ENCODE assay signal across 1 cellular context in genomic region chr10:47384148-47384921, GRCh38.
TF ChIP-seq lines count a peak whose summit lies in the region.

A gene with protein sequence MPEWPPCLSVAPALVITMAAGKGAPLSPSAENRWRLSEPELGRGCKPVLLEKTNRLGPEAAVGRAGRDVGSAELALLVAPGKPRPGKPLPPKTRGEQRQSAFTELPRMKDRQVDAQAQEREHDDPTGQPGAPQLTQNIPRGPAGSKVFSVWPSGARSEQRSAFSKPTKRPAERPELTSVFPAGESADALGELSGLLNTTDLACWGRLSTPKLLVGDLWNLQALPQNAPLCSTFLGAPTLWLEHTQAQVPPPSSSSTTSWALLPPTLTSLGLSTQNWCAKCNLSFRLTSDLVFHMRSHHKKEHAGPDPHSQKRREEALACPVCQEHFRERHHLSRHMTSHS (minus strand): TSS chr10:47384293. CDS start chr10:47368829, 15,464 bp downstream.

TF ChIP-seq in K562, 482 proteins besides CTCF, POLR2A, EP300 and RAD21 (continued from another document):
- TF ChIP-seq, protein P1, sequence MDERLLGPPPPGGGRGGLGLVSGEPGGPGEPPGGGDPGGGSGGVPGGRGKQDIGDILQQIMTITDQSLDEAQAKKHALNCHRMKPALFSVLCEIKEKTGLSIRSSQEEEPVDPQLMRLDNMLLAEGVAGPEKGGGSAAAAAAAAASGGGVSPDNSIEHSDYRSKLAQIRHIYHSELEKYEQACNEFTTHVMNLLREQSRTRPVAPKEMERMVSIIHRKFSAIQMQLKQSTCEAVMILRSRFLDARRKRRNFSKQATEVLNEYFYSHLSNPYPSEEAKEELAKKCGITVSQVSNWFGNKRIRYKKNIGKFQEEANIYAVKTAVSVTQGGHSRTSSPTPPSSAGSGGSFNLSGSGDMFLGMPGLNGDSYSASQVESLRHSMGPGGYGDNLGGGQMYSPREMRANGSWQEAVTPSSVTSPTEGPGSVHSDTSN (CRISPR knock-in tag; IDR thresholded peaks at IDR 0.05; ENCODE audit: low read depth) = no peak
- TF ChIP-seq, protein P1 (tag; conservative IDR thresholded peaks at IDR 0.05; ENCODE audit: low read depth) = no peak
- TF ChIP-seq BRCA1 (IDR thresholded peaks at IDR 0.05) = no peak
- TF ChIP-seq BRCA1 (CRISPR knock-in tag; IDR thresholded peaks at IDR 0.05) = no peak
- TF ChIP-seq WHSC1 (IDR thresholded peaks at IDR 0.05; ENCODE audit: low read length) = no peak
- TF ChIP-seq POLR2G (IDR thresholded peaks at IDR 0.05; ENCODE audit: low read depth, low read length) = peak; percentile 62
- no peak for TF ChIP-seq CREBBP (IDR thresholded peaks at IDR 0.05; ENCODE audit: low read depth, low read length)
- no peak for TF ChIP-seq ATF2 (CRISPR knock-in tag; IDR thresholded peaks at IDR 0.05)
- TF ChIP-seq TEAD4 (IDR thresholded peaks at IDR 0.05; ENCODE audit: low read length) = no peak
- no peak for TF ChIP-seq TEAD4 (CRISPR knock-in tag; IDR thresholded peaks at IDR 0.05; ENCODE audit: borderline replicate concordance)
- no peak for TF ChIP-seq CEBPG (CRISPR knock-in tag; IDR thresholded peaks at IDR 0.05)
- no peak for TF ChIP-seq CEBPG (tag; conservative IDR thresholded peaks at IDR 0.05 in 1 of 2, IDR thresholded peaks at IDR 0.05 in 1 of 2)
- TF ChIP-seq BHLHE40 (IDR thresholded peaks at IDR 0.05; ENCODE audit: low read length) = no peak
- TF ChIP-seq, protein P2, sequence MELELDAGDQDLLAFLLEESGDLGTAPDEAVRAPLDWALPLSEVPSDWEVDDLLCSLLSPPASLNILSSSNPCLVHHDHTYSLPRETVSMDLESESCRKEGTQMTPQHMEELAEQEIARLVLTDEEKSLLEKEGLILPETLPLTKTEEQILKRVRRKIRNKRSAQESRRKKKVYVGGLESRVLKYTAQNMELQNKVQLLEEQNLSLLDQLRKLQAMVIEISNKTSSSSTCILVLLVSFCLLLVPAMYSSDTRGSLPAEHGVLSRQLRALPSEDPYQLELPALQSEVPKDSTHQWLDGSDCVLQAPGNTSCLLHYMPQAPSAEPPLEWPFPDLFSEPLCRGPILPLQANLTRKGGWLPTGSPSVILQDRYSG (tag; conservative IDR thresholded peaks at IDR 0.05; ENCODE audit: low read depth) = no peak
- TF ChIP-seq HNRNPL (IDR thresholded peaks at IDR 0.05; ENCODE audit: low read depth, low read length) = peak; percentile 46; the same call in 1 of the 2 replicates
- no peak for TF ChIP-seq FOS (IDR thresholded peaks at IDR 0.05; ENCODE audit: extremely low read depth, insufficient read length)
- no peak for TF ChIP-seq ZNF436 (CRISPR knock-in tag; IDR thresholded peaks at IDR 0.05)
- TF ChIP-seq CBFB (CRISPR knock-in tag; IDR thresholded peaks at IDR 0.05) = no peak
- no peak for TF ChIP-seq U2AF2 (optimal IDR thresholded peaks at IDR 0.05; ENCODE audit: low read depth, low read length)
- TF ChIP-seq MAZ (CRISPR knock-in tag; conservative IDR thresholded peaks at IDR 0.05 in 1 of 2, IDR thresholded peaks at IDR 0.05 in 1 of 2) = peak; percentile 73 to 77
- peak; percentile 55 for TF ChIP-seq CTBP1 (IDR thresholded peaks at IDR 0.05; ENCODE audit: borderline replicate concordance)
- TF ChIP-seq, protein P3, sequence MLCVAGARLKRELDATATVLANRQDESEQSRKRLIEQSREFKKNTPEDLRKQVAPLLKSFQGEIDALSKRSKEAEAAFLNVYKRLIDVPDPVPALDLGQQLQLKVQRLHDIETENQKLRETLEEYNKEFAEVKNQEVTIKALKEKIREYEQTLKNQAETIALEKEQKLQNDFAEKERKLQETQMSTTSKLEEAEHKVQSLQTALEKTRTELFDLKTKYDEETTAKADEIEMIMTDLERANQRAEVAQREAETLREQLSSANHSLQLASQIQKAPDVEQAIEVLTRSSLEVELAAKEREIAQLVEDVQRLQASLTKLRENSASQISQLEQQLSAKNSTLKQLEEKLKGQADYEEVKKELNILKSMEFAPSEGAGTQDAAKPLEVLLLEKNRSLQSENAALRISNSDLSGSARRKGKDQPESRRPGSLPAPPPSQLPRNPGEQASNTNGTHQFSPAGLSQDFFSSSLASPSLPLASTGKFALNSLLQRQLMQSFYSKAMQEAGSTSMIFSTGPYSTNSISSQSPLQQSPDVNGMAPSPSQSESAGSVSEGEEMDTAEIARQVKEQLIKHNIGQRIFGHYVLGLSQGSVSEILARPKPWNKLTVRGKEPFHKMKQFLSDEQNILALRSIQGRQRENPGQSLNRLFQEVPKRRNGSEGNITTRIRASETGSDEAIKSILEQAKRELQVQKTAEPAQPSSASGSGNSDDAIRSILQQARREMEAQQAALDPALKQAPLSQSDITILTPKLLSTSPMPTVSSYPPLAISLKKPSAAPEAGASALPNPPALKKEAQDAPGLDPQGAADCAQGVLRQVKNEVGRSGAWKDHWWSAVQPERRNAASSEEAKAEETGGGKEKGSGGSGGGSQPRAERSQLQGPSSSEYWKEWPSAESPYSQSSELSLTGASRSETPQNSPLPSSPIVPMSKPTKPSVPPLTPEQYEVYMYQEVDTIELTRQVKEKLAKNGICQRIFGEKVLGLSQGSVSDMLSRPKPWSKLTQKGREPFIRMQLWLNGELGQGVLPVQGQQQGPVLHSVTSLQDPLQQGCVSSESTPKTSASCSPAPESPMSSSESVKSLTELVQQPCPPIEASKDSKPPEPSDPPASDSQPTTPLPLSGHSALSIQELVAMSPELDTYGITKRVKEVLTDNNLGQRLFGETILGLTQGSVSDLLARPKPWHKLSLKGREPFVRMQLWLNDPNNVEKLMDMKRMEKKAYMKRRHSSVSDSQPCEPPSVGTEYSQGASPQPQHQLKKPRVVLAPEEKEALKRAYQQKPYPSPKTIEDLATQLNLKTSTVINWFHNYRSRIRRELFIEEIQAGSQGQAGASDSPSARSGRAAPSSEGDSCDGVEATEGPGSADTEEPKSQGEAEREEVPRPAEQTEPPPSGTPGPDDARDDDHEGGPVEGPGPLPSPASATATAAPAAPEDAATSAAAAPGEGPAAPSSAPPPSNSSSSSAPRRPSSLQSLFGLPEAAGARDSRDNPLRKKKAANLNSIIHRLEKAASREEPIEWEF (CRISPR knock-in tag; IDR thresholded peaks at IDR 0.05) = no peak
- TF ChIP-seq ARHGAP35 (IDR thresholded peaks at IDR 0.05; ENCODE audit: partially characterized antibody) = no peak
- no peak for TF ChIP-seq ZNF766 (CRISPR knock-in tag; conservative IDR thresholded peaks at IDR 0.05)
- TF ChIP-seq CBX8 (IDR thresholded peaks at IDR 0.05; ENCODE audit: borderline replicate concordance, extremely low read depth, low read depth, low read length, poor library complexity, severe bottlenecking) = no peak
- TF ChIP-seq BRD4 (IDR thresholded peaks at IDR 0.05) = no peak
- TF ChIP-seq, protein P4, sequence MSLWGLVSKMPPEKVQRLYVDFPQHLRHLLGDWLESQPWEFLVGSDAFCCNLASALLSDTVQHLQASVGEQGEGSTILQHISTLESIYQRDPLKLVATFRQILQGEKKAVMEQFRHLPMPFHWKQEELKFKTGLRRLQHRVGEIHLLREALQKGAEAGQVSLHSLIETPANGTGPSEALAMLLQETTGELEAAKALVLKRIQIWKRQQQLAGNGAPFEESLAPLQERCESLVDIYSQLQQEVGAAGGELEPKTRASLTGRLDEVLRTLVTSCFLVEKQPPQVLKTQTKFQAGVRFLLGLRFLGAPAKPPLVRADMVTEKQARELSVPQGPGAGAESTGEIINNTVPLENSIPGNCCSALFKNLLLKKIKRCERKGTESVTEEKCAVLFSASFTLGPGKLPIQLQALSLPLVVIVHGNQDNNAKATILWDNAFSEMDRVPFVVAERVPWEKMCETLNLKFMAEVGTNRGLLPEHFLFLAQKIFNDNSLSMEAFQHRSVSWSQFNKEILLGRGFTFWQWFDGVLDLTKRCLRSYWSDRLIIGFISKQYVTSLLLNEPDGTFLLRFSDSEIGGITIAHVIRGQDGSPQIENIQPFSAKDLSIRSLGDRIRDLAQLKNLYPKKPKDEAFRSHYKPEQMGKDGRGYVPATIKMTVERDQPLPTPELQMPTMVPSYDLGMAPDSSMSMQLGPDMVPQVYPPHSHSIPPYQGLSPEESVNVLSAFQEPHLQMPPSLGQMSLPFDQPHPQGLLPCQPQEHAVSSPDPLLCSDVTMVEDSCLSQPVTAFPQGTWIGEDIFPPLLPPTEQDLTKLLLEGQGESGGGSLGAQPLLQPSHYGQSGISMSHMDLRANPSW (CRISPR knock-in tag; IDR thresholded peaks at IDR 0.05) = no peak
- TF ChIP-seq MTA2 (IDR thresholded peaks at IDR 0.05; ENCODE audit: low read depth) = no peak
- no peak for TF ChIP-seq KLF13 (tag; IDR thresholded peaks at IDR 0.05; ENCODE audit: borderline replicate concordance, low read depth)
- no peak for TF ChIP-seq ZFP1 (CRISPR knock-in tag; IDR thresholded peaks at IDR 0.05)
TF ChIP-seq in K562: peak in this region for 33.
